20 cellular contexts compared by ENCODE assay signal in the genomic region with DNA sequence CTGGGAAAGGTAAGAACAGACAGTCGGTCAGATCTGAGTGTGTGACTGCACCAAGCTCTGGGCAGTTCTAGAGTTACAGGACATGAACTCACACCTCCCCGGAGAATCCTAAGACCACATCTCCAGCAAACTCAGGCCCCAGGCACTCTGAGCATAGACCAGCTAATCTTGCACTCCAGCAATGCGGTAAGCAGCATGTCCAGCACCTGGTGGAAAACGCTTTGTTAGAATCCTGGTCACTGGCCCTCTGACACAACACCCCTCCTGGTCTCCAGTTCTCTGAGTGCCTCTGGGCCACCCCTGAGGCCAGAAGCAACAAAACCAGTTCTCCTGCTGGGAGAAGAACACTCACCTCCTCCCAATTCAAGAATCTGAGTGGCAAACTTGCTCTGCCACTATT.
"Had no signal": no experiment of that assay in that cellular context is flagged by ENCODE, and none has a peak within 500 bp of the region (broad histone marks: within the 10 kb centered on the region; RNA-seq: fewer than 3 reads in every experiment).

No MANE protein-coding gene starts in this region.

- DNase-seq: activated CD4-positive, alpha-beta T cell treated with anti-CD3 and anti-CD28 coated beads for 4 hours; activated CD8-positive, alpha-beta memory T cell treated with anti-CD3 and anti-CD28 coated beads, Interleukin-2, amount 50 U/mL, for 4 hours; activated CD8-positive, alpha-beta T cell treated with anti-CD3 and anti-CD28 coated beads, Interleukin-2, amount 10 ng/mL, durations not matched to agents 7 days and 5 days; activated effector memory CD4-positive, alpha-beta T cell treated with anti-CD3 and anti-CD28 coated beads, Interleukin-2, amount 50 U/mL, for 16 hours; activated T-cell treated with anti-CD3 and anti-CD28 coated beads, Interleukin-2, amount 50 U/mL, for 48 hours; adrenal gland; glutamatergic neuron; hypothalamus; kidney glomerular epithelial cell; mesendoderm; occipital lobe; small intestine; stimulated activated CD4-positive, alpha-beta T cell treated with anti-CD3 and anti-CD28 coated beads, Interleukin-4, amount 100 ng/mL, for 4 hours; stimulated activated CD8-positive, alpha-beta memory T cell treated with anti-CD3 and anti-CD28 coated beads, Interleukin-4, amount 100 ng/mL, for 48 hours; stimulated activated naive CD8-positive, alpha-beta T cell treated with anti-CD3 and anti-CD28 coated beads, Interleukin-15, Interleukin-2, amounts not matched to agents 100 U/mL and 50 U/mL, for 24 hours; T-helper 2 cell had no signal

- H3K4me3 ChIP-seq: adrenal gland, right atrium auricular region, upper lobe of left lung had no signal

- H3K36me3 ChIP-seq: adrenal gland, right atrium auricular region, upper lobe of left lung had no signal

- H3K4me1 ChIP-seq: adrenal gland, right atrium auricular region had no signal

- H3K27ac ChIP-seq: adrenal gland, foreskin keratinocyte, right atrium auricular region, upper lobe of left lung had no signal

- H3K9me3 ChIP-seq: adrenal gland, right atrium auricular region, upper lobe of left lung had no signal

- ATAC-seq: activated CD8-positive, alpha-beta T cell treated with anti-CD3 and anti-CD28 coated beads, Interleukin-2, amount 10 ng/mL, durations not matched to agents 7 days and 5 days; foreskin keratinocyte; stimulated activated naive CD8-positive, alpha-beta T cell treated with anti-CD3 and anti-CD28 coated beads, Interleukin-15, Interleukin-2, amounts not matched to agents 100 U/mL and 50 U/mL, for 24 hours; WTC11 had no signal

- H3K27me3 ChIP-seq: right atrium auricular region, upper lobe of left lung had no signal
